ENCODE assay signal across 9 cellular contexts in the genomic region with DNA sequence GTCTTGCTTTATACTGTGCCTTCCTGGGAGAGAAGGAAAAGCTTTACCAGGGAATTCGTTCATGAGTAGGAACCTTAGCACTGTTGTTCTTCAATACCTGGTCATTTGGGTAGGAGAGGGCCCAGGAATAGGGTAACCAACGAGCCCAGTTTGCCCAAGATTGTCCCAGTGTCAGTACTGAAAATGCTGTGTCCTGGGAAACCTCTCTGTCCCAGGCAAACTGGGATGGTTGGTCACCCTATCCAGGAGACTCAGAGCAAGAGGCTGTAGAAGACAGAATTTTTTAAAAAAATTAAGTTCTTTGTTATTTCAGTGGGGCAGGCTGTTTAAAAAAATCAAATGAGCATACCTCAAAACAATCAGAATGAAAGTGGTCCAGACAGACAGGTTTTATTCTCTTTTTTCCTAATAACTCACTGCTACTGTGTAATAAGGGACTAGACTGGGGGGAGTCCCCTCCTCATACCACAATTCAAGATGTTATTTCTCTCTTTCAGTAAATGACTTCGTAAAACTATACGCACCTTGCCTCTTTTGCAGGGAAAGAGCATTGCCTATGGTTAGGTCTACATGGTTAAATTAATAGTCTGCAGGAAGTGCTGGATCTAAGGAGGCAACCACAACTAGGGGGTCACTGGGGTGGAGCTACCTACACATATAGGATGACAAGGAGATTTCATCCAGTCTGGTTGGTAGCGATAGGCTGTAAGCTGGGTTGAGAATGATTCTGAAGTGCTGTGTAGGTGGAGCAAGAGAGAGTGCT. TPM values are rescaled to one million over a fixed set of nuclear protein-coding genes. Genes with fewer than 3 reads are reported as not detected.
DNase-seq lines count a peak whose midpoint lies in the region; ATAC-seq, FAIRE-seq and TF ChIP-seq lines count a peak whose summit lies in the region.
"Had no signal": no experiment of that assay in that cellular context is flagged by ENCODE, and none has a peak within 500 bp of the region (broad histone marks: within the 10 kb centered on the region; RNA-seq: fewer than 3 reads in every experiment).

No MANE protein-coding gene starts in this region.

- no peak overlapping the region for H3K27ac ChIP-seq in tibial artery
- H3K27ac ChIP-seq in HepG2 (ENCODE audit: extremely low read length, insufficient read depth, low read length) = no peak overlapping the region

- no peak overlapping the region for H3K4me2 ChIP-seq in HepG2 (ENCODE audit: low read depth, low read length)

- TF ChIP-seq EP300 in HepG2 (IDR thresholded peaks at IDR 0.05; ENCODE audit: low read depth in 2 of 2, low read length in 2 of 2) (no peak), HepG2 (CRISPR knock-in tag; IDR thresholded peaks at IDR 0.05; ENCODE audit: borderline replicate concordance) (no peak)

- in situ Hi-C loops in HepG2 (cut with HindIII; ENCODE audit: extremely low pct_ligation_motif_present, low pct_unique_long_range_greater_than_20kb) = no loop called here

- CTCF ChIA-PET in HepG2 (lab: Yijun Ruan, JAX; ENCODE audit: low intra/inter-chr PET ratio, low total read pairs) = no interaction called here

- FAIRE-seq in HepG2 (lab: Jason Lieb, UNC) = no peak
- FAIRE-seq: islet of Langerhans had no signal

- H3K79me2 ChIP-seq in HepG2 (ENCODE audit: insufficient read depth, low read length) = peaks cover 14% of the 10 kb centered on the region

- no peak for TF ChIP-seq RAD21 in HepG2 (CRISPR knock-in tag; IDR thresholded peaks at IDR 0.05)

- peak overlapping the region; percentile 4; the same call in 1 of the 2 replicates for H3K4me3 ChIP-seq in Jurkat, Clone E6-1 (ENCODE audit: low read length)
- no peak overlapping the region for H3K4me3 ChIP-seq in tibial artery
- H3K4me3 ChIP-seq in HepG2 (replicated peaks in 1 of 3; ENCODE audit: insufficient read depth in 1 of 3, low read depth in 2 of 3, low read length in 3 of 3) = no peak overlapping the region

- H3K4me1 ChIP-seq in tibial artery (peaks cover 0 to 46% (median 27%) of the 10 kb centered on the region in 4 donors), HepG2 (ENCODE audit: insufficient read depth, low read length) (peaks cover 35% of the 10 kb centered on the region)

- H3K9me3 ChIP-seq in tibial artery (no peaks in the 10 kb centered on the region), HepG2 (ENCODE audit: low read length) (no peaks in the 10 kb centered on the region)

- H3K36me3 ChIP-seq in tibial artery = peaks cover 0 to 4% (median 0%) of the 10 kb centered on the region in 3 donors
- H3K36me3 ChIP-seq in HepG2 (replicated peaks in 1 of 2; ENCODE audit: control insufficient read depth in 1 of 2, insufficient read depth in 2 of 2, low read length in 2 of 2) = peaks cover 4 to 35% of the 10 kb centered on the region in 2 experiments; a peak in 4 of 5 replicates

- no peak overlapping the region for H2AFZ ChIP-seq in HepG2 (ENCODE audit: low read length)

- no peak for TF ChIP-seq CTCF in tibial artery (IDR thresholded peaks at IDR 0.05)
- no peak for TF ChIP-seq CTCF in HepG2 (CRISPR knock-in tag; IDR thresholded peaks at IDR 0.05)

- H3K27me3 ChIP-seq in tibial artery (no peaks in the 10 kb centered on the region), HepG2 (ENCODE audit: control insufficient read depth in 1 of 2, insufficient read depth in 2 of 2, low read length in 2 of 2) (no peaks in the 10 kb centered on the region)

- ATAC-seq in GM18505 (IDR thresholded peaks at IDR 0.05; ENCODE audit: unreplicated experiment) (peak; percentile 60), GM21576 (IDR thresholded peaks at IDR 0.05; ENCODE audit: unreplicated experiment) (peak; percentile 57), HepG2 (no peak)

- no TSS peak for BruUV-seq in HepG2 (replicated peaks; lab: Mats Ljungman, UMichigan)

- POLR2A ChIA-PET in HepG2 (lab: Yijun Ruan, JAX) = no interaction called here

- 97% methylated on average over 5 of the region's 5 CpGs for WGBS in HepG2 (ENCODE audit: low lambda C conversion rate)

- DNase-seq in Jurkat, Clone E6-1 (ENCODE audit: low read depth, low spot score) = peak; percentile 100
- DNase-seq in glomerular visceral epithelial cell (ENCODE audit: extremely low spot score) (peak; percentile 37), tibial artery (no peak), NCI-H82 treated with DMSO at 0.1 percent for 48 hours (lab: John Stamatoyannopoulos, UW; ENCODE audit: unreplicated experiment) (no peak), HepG2 (ENCODE audit: low spot score) (no peak), NCI-H526 (lab: John Stamatoyannopoulos, UW) (no peak)

- no peaks in the 10 kb centered on the region for H4K20me1 ChIP-seq in HepG2 (ENCODE audit: insufficient read depth, low read length)

- TF ChIP-seq POLR2A in GM18505 (IDR thresholded peaks at IDR 0.05; ENCODE audit: borderline replicate concordance, extremely low read depth, insufficient read depth, insufficient read length) = no peak
- TF ChIP-seq POLR2A in HepG2 (IDR thresholded peaks at IDR 0.05; ENCODE audit: insufficient read depth in 1 of 2, low read depth in 2 of 2, low read length in 2 of 2) = no peak

- intact Hi-C loops in tibial artery (cut with DNase I; ENCODE audit: low total_unique reads) (loop anchor here (5.0 kb wide), 1 partner anchor 201 kb away; no protein-coding TSS in a partner anchor), HepG2 (cut with micrococcal nuclease; ENCODE audit: unreplicated experiment) (no loop called here)

- no peak overlapping the region for H3K9ac ChIP-seq in HepG2 (ENCODE audit: insufficient read depth, low read depth, low read length)

TF ChIP-seq in HepG2, 621 proteins besides CTCF, POLR2A, EP300 and RAD21 (continues in another document):
- TF ChIP-seq, protein P1, sequence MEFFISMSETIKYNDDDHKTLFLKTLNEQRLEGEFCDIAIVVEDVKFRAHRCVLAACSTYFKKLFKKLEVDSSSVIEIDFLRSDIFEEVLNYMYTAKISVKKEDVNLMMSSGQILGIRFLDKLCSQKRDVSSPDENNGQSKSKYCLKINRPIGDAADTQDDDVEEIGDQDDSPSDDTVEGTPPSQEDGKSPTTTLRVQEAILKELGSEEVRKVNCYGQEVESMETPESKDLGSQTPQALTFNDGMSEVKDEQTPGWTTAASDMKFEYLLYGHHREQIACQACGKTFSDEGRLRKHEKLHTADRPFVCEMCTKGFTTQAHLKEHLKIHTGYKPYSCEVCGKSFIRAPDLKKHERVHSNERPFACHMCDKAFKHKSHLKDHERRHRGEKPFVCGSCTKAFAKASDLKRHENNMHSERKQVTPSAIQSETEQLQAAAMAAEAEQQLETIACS (CRISPR knock-in tag; IDR thresholded peaks at IDR 0.05) = no peak
- TF ChIP-seq PTBP1 (IDR thresholded peaks at IDR 0.05; ENCODE audit: low read depth, low read length, poor library complexity, severe bottlenecking) (no peak), ZNF703 (CRISPR knock-in tag; IDR thresholded peaks at IDR 0.05; ENCODE audit: borderline replicate concordance) (no peak), HNRNPH1 (optimal IDR thresholded peaks at IDR 0.05; ENCODE audit: low read depth, low read length) (no peak), MBNL3 (CRISPR knock-in tag; conservative IDR thresholded peaks at IDR 0.05) (no peak), HDAC1 (CRISPR knock-in tag; IDR thresholded peaks at IDR 0.05) (no peak), ZNF720 (CRISPR knock-in tag; IDR thresholded peaks at IDR 0.05) (no peak), HINFP (CRISPR knock-in tag; IDR thresholded peaks at IDR 0.05; ENCODE audit: low read depth) (no peak)

RNA-seq across cellular contexts. Expression of gene FAM133B, which starts 41.1 kb away (rescaled TPM):
- polyA plus RNA-seq in Jurkat, Clone E6-1 (2012; ENCODE audit: insufficient read depth, insufficient read length) = 35.6 TPM
- total RNA-seq in HepG2 (2016; rRNA removed; fragmentation: Illumina TruSeq; extraction: Trizol) = 56.3 and 65.5 TPM in 2 replicates
- 13.3 and 17.4 TPM in 2 replicates for total RNA-seq in HepG2 (2016; cell fraction: cytosol; rRNA removed; fragmentation: Illumina TruSeq; extraction: Trizol; ENCODE audit: low read depth)
- total RNA-seq in HepG2 (2016; cell fraction: insoluble cytoplasmic fraction; rRNA removed; fragmentation: Illumina TruSeq; extraction: Trizol) = 55.3 and 69.7 TPM in 2 replicates
- total RNA-seq in HepG2 (2016; cell fraction: membrane; rRNA removed; fragmentation: Illumina TruSeq; extraction: Trizol) = 23.5 and 27.3 TPM in 2 replicates
- total RNA-seq in HepG2 (2016; cell fraction: nucleus; rRNA removed; fragmentation: Illumina TruSeq; extraction: Trizol) = 62.3 and 63.2 TPM in 2 replicates
- 19.6 and 29.1 TPM in 2 replicates for polyA plus RNA-seq in HepG2 (2011; rRNA removed)
- polyA plus RNA-seq in HepG2 (2011; cell fraction: cytosol; rRNA removed) = 8.9 and 12.8 TPM in 2 replicates
- 12.6 and 37.9 TPM in 2 replicates for polyA plus RNA-seq in HepG2 (2011; cell fraction: nucleus; rRNA removed)
- 26.6 and 33.0 TPM in 2 replicates for polyA plus RNA-seq in HepG2 (2012)
- 5.0 and 5.5 TPM in 2 replicates for polyA plus RNA-seq in HepG2 (2016; cell fraction: cytosol; fragmentation: Illumina TruSeq; extraction: Trizol; ENCODE audit: low read depth)
- polyA plus RNA-seq in HepG2 (2016; cell fraction: insoluble cytoplasmic fraction; fragmentation: Illumina TruSeq; extraction: Trizol; ENCODE audit: low read depth) = 69.4 and 78.5 TPM in 2 replicates
- 13.1 and 14.8 TPM in 2 replicates for polyA plus RNA-seq in HepG2 (2016; cell fraction: membrane; fragmentation: Illumina TruSeq; extraction: Trizol; ENCODE audit: low read depth)
- polyA plus RNA-seq in HepG2 (2016; cell fraction: nucleus; fragmentation: Illumina TruSeq; extraction: Trizol; ENCODE audit: insufficient read depth, low read depth) = 69.9 and 72.0 TPM in 2 replicates
- polyA minus RNA-seq in HepG2 (2011; rRNA and poly(A)+ RNA removed; ENCODE audit: low replicate concordance) = 11.4 and 17.2 TPM in 2 replicates
- polyA minus RNA-seq in HepG2 (2011; cell fraction: cytosol; rRNA and poly(A)+ RNA removed) = 6.9 and 11.3 TPM in 2 replicates
- 51.7 and 63.1 TPM in 2 replicates for polyA minus RNA-seq in HepG2 (2011; cell fraction: nucleus; rRNA and poly(A)+ RNA removed)

Comparison
In these comparisons a context has a peak if more than half of its experiments do, and no peak if none do; other contexts are left out.
1. DNase-seq: peak in Jurkat, Clone E6-1 (single experiment) and glomerular visceral epithelial cell (single experiment); none in tibial artery (0 of 2), NCI-H82 treated with DMSO at 0.1 percent for 48 hours (single experiment), HepG2 (single experiment) and NCI-H526 (0 of 2).